1 cellular context compared by ENCODE assay signal in genomic region chr22:30337461-30337778, GRCh38.
TF ChIP-seq lines count a peak whose summit lies in the region.

No MANE protein-coding gene starts in this region.

TF ChIP-seq in HepG2, 621 proteins besides CTCF, POLR2A, EP300 and RAD21:
- TF ChIP-seq THAP7 (CRISPR knock-in tag; IDR thresholded peaks at IDR 0.05): no peak
- no peak for TF ChIP-seq HNF1B (CRISPR knock-in tag; IDR thresholded peaks at IDR 0.05)
- TF ChIP-seq ZNF232 (CRISPR knock-in tag; IDR thresholded peaks at IDR 0.05; ENCODE audit: borderline replicate concordance): no peak
- TF ChIP-seq SRY (CRISPR knock-in tag; IDR thresholded peaks at IDR 0.05): no peak
- TF ChIP-seq SIN3A (IDR thresholded peaks at IDR 0.05; ENCODE audit: borderline replicate concordance, low read depth, low read length): no peak
- no peak for TF ChIP-seq SUZ12 (IDR thresholded peaks at IDR 0.05; ENCODE audit: low read depth, low read length)
- TF ChIP-seq ETV5 (CRISPR knock-in tag; IDR thresholded peaks at IDR 0.05; ENCODE audit: borderline replicate concordance): no peak
- no peak for TF ChIP-seq CBFB (CRISPR knock-in tag; IDR thresholded peaks at IDR 0.05)
- no peak for TF ChIP-seq PAF1 (CRISPR knock-in tag; IDR thresholded peaks at IDR 0.05)
- TF ChIP-seq ZNF709 (CRISPR knock-in tag; IDR thresholded peaks at IDR 0.05): no peak
- no peak for TF ChIP-seq LCORL (IDR thresholded peaks at IDR 0.05)
- no peak for TF ChIP-seq LCORL (CRISPR knock-in tag; IDR thresholded peaks at IDR 0.05)
- TF ChIP-seq PCBP2 (optimal IDR thresholded peaks at IDR 0.05; ENCODE audit: low read depth, low read length, poor library complexity, severe bottlenecking): no peak
- no peak for TF ChIP-seq ZBTB1 (CRISPR knock-in tag; IDR thresholded peaks at IDR 0.05; ENCODE audit: borderline replicate concordance)
- no peak for TF ChIP-seq ZSCAN30 (CRISPR knock-in tag; IDR thresholded peaks at IDR 0.05)
- no peak for TF ChIP-seq ZMYM4 (CRISPR knock-in tag; IDR thresholded peaks at IDR 0.05)
- TF ChIP-seq ZNF512B (CRISPR knock-in tag; IDR thresholded peaks at IDR 0.05; ENCODE audit: borderline replicate concordance): no peak
- no peak for TF ChIP-seq PRDM4 (CRISPR knock-in tag; IDR thresholded peaks at IDR 0.05; ENCODE audit: borderline replicate concordance)
- TF ChIP-seq ZNF652 (CRISPR knock-in tag; IDR thresholded peaks at IDR 0.05; ENCODE audit: borderline replicate concordance, low read depth): no peak
- no peak for TF ChIP-seq HMGXB4 (CRISPR knock-in tag; IDR thresholded peaks at IDR 0.05; ENCODE audit: borderline replicate concordance in 1 of 2, low read depth in 1 of 2)
